ENCODE assay signal across 1 cellular context in the genomic region with DNA sequence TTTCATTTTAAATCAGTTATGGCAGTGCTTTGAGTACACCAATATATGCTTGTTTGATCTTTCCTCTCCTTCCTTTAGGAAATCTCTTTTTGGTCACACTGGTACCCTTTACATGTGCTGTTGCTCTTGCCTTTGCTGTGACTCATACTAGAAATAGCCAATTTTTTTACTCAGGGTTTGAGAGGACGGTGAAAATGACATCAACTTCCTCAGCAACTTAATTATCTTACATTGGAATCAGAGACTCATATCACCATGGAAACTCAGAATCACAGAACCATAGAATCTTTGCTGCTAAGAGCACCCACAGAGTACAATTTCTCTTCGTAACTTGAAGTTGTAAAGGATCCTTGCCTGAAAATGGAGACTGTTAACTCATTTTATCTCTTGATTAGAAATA.
TF ChIP-seq lines count a peak whose summit lies in the region.

No MANE protein-coding gene starts in this region.

TF ChIP-seq in SK-N-SH, 30 proteins besides CTCF, POLR2A, EP300 and RAD21 (continued from another document):
- TF ChIP-seq FOSL2 (IDR thresholded peaks at IDR 0.05; ENCODE audit: borderline replicate concordance, low read depth) (peak; percentile 80), GABPA (IDR thresholded peaks at IDR 0.05; ENCODE audit: low read depth) (no peak), TCF12 (IDR thresholded peaks at IDR 0.05) (peak; percentile 41; the same call in 1 of the 2 replicates), ELF1 (IDR thresholded peaks at IDR 0.05) (no peak), RFX5 (IDR thresholded peaks at IDR 0.05; ENCODE audit: low read length) (no peak)
